8 cellular contexts compared by ENCODE assay signal in genomic region chr5:181259974-181260719, GRCh38. TPM values are rescaled to one million over a fixed set of nuclear protein-coding genes. Genes with fewer than 3 reads are reported as not detected.
DNase-seq lines count a peak whose midpoint lies in the region; ATAC-seq and TF ChIP-seq lines count a peak whose summit lies in the region.

No MANE protein-coding gene starts in this region.

- no peaks in the 10 kb centered on the region for H3K9me3 ChIP-seq in CD8-positive, alpha-beta memory T cell (ENCODE audit: low read length)
- H3K9me3 ChIP-seq in endocrine pancreas (ENCODE audit: control insufficient read depth, low read length) (no peaks in the 10 kb centered on the region), neutrophil (no peaks in the 10 kb centered on the region)

- no peaks in the 10 kb centered on the region for H3K27me3 Mint-ChIP-seq in CD8-positive, alpha-beta memory T cell

- H3K36me3 Mint-ChIP-seq in CD8-positive, alpha-beta memory T cell = peaks cover 5 to 56% (median 14%) of the 10 kb centered on the region in 3 donors

- H3K9me3 Mint-ChIP-seq in CD8-positive, alpha-beta memory T cell = no peaks in the 10 kb centered on the region

- peak overlapping the region; percentile 99 for H3K27ac ChIP-seq in CD8-positive, alpha-beta memory T cell (ENCODE audit: low read depth, low read length)
- H3K27ac ChIP-seq in neutrophil = peak overlapping the region; percentile 90

- H3K27me3 ChIP-seq in CD8-positive, alpha-beta memory T cell (ENCODE audit: insufficient read depth, low read length, poor library complexity, severe bottlenecking) = no peaks in the 10 kb centered on the region
- H3K27me3 ChIP-seq in endocrine pancreas (ENCODE audit: control insufficient read depth, insufficient read depth, low read length) (no peaks in the 10 kb centered on the region), neutrophil (no peaks in the 10 kb centered on the region)

- TF ChIP-seq CTCF in NB4 (IDR thresholded peaks at IDR 0.05; ENCODE audit: low read depth, low read length) (no peak), neutrophil (IDR thresholded peaks at IDR 0.05) (no peak), omental fat pad (IDR thresholded peaks at IDR 0.05) (no peak)

- no peak for ATAC-seq in GM18498 (IDR thresholded peaks at IDR 0.05; ENCODE audit: unreplicated experiment)
- no peak for ATAC-seq in omental fat pad (ENCODE audit: low FRiP score)

- H3K9ac ChIP-seq in endocrine pancreas (ENCODE audit: control insufficient read depth, insufficient read depth, low read length) = peak overlapping the region; percentile 92

- POLR2A ChIA-PET in CD8-positive, alpha-beta memory T cell (lab: Charles Lee) = interaction anchor here (0.7 to 4.7 kb wide), 7 partner anchors 8 to 75 kb away, joined by 3 to 118 read pairs (median 31); partner anchors contain the start of genes RACK1 and TRIM41

- H3K36me3 ChIP-seq in CD8-positive, alpha-beta memory T cell (ENCODE audit: insufficient read depth, low read length) = peaks cover 13% of the 10 kb centered on the region
- H3K36me3 ChIP-seq in endocrine pancreas (ENCODE audit: control insufficient read depth, insufficient read depth, low read length) (no peaks in the 10 kb centered on the region), neutrophil (peaks cover 12% of the 10 kb centered on the region)

- no peak for TF ChIP-seq POLR2A in NB4 (IDR thresholded peaks at IDR 0.05; ENCODE audit: extremely low read depth, insufficient read length)

- H3K27ac Mint-ChIP-seq in CD8-positive, alpha-beta memory T cell = peak overlapping the region; percentile 95 to 99 (median 98)

- H3K4me1 ChIP-seq in CD8-positive, alpha-beta memory T cell (ENCODE audit: insufficient read depth, low read length) = peaks cover 56% of the 10 kb centered on the region
- H3K4me1 ChIP-seq in endocrine pancreas (ENCODE audit: control insufficient read depth, insufficient read depth, low read length) (peaks cover 7% of the 10 kb centered on the region), neutrophil (ENCODE audit: control insufficient read depth in 1 of 2, insufficient read depth in 1 of 2, low read depth in 1 of 2, low read length in 1 of 2) (peaks cover 35 to 43% of the 10 kb centered on the region in 2 experiments)

- peaks cover 57 to 64% (median 61%) of the 10 kb centered on the region in 3 donors for H3K4me1 Mint-ChIP-seq in CD8-positive, alpha-beta memory T cell

- peak overlapping the region; percentile 99 for H3K4me3 ChIP-seq in CD8-positive, alpha-beta memory T cell (ENCODE audit: low read length)
- peak overlapping the region; percentile 74 for H3K4me3 ChIP-seq in NB4 (ENCODE audit: low read depth, low read length)
- H3K4me3 ChIP-seq in endocrine pancreas (ENCODE audit: control insufficient read depth, insufficient read depth, low read length) = peak overlapping the region; percentile 97
- H3K4me3 ChIP-seq in neutrophil (ENCODE audit: low read depth in 1 of 2, low read length in 1 of 2) = peak overlapping the region; percentile 88 to 98

- no peak for DNase-seq in CD8-positive, alpha-beta memory T cell
- no peak for DNase-seq in NB4 (ENCODE audit: low read depth)
- no peak for DNase-seq in UCSD-AML1 (lab: John Stamatoyannopoulos, UW; ENCODE audit: unreplicated experiment)
- DNase-seq in EL = no peak
- no peak for DNase-seq in omental fat pad (ENCODE audit: low spot score)

- H3K4me3 Mint-ChIP-seq in CD8-positive, alpha-beta memory T cell = peak overlapping the region; percentile 97 to 99 (median 98)

- CTCF ChIA-PET in CD8-positive, alpha-beta memory T cell (lab: Charles Lee) = interaction anchor here (1.0 to 3.5 kb wide), 12 partner anchors 9 to 92 kb away, joined by 3 to 39 read pairs (median 12); partner anchors contain the start of genes RACK1, TRIM41 and TRIM7

RNA-seq across cellular contexts. Expression of gene TRIM52, which starts 0.8 kb away (rescaled TPM):
- 10 to 100 TPM; 14.1 to 17.1 TPM for total RNA-seq in CD8-positive, alpha-beta memory T cell
- 46.3 TPM for polyA plus RNA-seq in CD8-positive, alpha-beta memory T cell
- total RNA-seq in omental fat pad = 10 to 100 TPM in 3 of 4 donors, 1 to 10 TPM in 1; 9.8 to 19.7 (median 14.5) TPM

RNA-seq across cellular contexts. Expression of gene RACK1, which starts 16.4 kb away (rescaled TPM):
- 1,000 to 10,000 TPM; 2,341 to 2,398 TPM for total RNA-seq in CD8-positive, alpha-beta memory T cell
- polyA plus RNA-seq in CD8-positive, alpha-beta memory T cell = 1,821 TPM
- total RNA-seq in omental fat pad = 1,000 to 10,000 TPM; 1,928 to 2,385 (median 2,165) TPM

RNA-seq across cellular contexts. Expression of gene TRIM41, which starts 37.1 kb away (rescaled TPM):
- 10 to 100 TPM; 35.2 to 42.7 TPM for total RNA-seq in CD8-positive, alpha-beta memory T cell
- 2.2 TPM for polyA plus RNA-seq in CD8-positive, alpha-beta memory T cell
- 10 to 100 TPM in 3 of 4 donors, 1 to 10 TPM in 1; 9.8 to 16.4 (median 12.6) TPM for total RNA-seq in omental fat pad

RNA-seq across cellular contexts. Expression of gene TRIM7, which starts 55.2 kb away (rescaled TPM):
- 1 to 10 TPM; 2.2 to 2.3 TPM for total RNA-seq in CD8-positive, alpha-beta memory T cell
- polyA plus RNA-seq in CD8-positive, alpha-beta memory T cell = 0.74 TPM
- total RNA-seq in omental fat pad = 1 to 10 TPM in 2 of 4 donors, under 1 TPM in 2; 0.79 to 2.9 (median 1.1) TPM
